ENCODE assay signal across 1 cellular context in genomic region chr4:157558016-157558415, GRCh38.
TF ChIP-seq lines count a peak whose summit lies in the region.

No MANE protein-coding gene starts in this region.

TF ChIP-seq in GM23338, 12 proteins besides CTCF, POLR2A, EP300 and RAD21 (continued from another document):
- no peak for TF ChIP-seq EZH2 (IDR thresholded peaks at IDR 0.05; ENCODE audit: low read depth, unreplicated experiment)
- no peak for TF ChIP-seq REST (IDR thresholded peaks at IDR 0.05; ENCODE audit: unreplicated experiment)
- TF ChIP-seq NANOG (IDR thresholded peaks at IDR 0.05; ENCODE audit: borderline replicate concordance), result no peak
- no peak for TF ChIP-seq POLR2AphosphoS5 (IDR thresholded peaks at IDR 0.05; ENCODE audit: low read depth)
- no peak for TF ChIP-seq EZH2phosphoT487 (IDR thresholded peaks at IDR 0.05; ENCODE audit: unreplicated experiment)
- TF ChIP-seq JUNB (IDR thresholded peaks at IDR 0.05; ENCODE audit: unreplicated experiment), result no peak
